18 cellular contexts compared by ENCODE assay signal in genomic region chr6:35967059-35967769, GRCh38. TPM values are rescaled to one million over a fixed set of nuclear protein-coding genes. Genes with fewer than 3 reads are reported as not detected.
A peak's percentile ranks its signal among the peaks of the same experiment; 100 is the strongest.
DNase-seq lines count a peak whose midpoint lies in the region; ATAC-seq and TF ChIP-seq lines count a peak whose summit lies in the region.
"Had no signal": no experiment of that assay in that cellular context is flagged by ENCODE, and none has a peak within 500 bp of the region (broad histone marks: within the 10 kb centered on the region; RNA-seq: fewer than 3 reads in every experiment).

No MANE protein-coding gene starts in this region.

- H3K27me3 Mint-ChIP-seq in nephron (ENCODE audit: low read depth) = no peaks in the 10 kb centered on the region
- H3K27me3 Mint-ChIP-seq: IgD-negative memory B cell had no signal

- DNase-seq in DMS53 (lab: John Stamatoyannopoulos, UW) = peak; percentile 84
- DNase-seq in NCI-H146 treated with DMSO at 0.1 percent for 48 hours (lab: John Stamatoyannopoulos, UW; ENCODE audit: unreplicated experiment) = peak; percentile 95
- peak; percentile 82 for DNase-seq in cerebellar cortex (ENCODE audit: low spot score)
- no peak for DNase-seq in left ventricle myocardium inferior
- no peak for DNase-seq in NCI-H1092 (lab: John Stamatoyannopoulos, UW)
- DNase-seq: activated naive CD4-positive, alpha-beta T cell treated with anti-CD3 and anti-CD28 coated beads, Interleukin-2, amount 50 U/mL, for 16 hours; activated T-cell treated with anti-CD3 and anti-CD28 coated beads, Interleukin-2, amount 50 U/mL, for 24 hours; BE2C; DMS79 treated with DMSO at 0.1 percent for 48 hours; glutamatergic neuron; midbrain; SK-N-SH had no signal

- no peak overlapping the region for H3K27ac ChIP-seq in left ventricle myocardium inferior (replicated peaks)

- intact Hi-C loops in left ventricle myocardium inferior (cut with micrococcal nuclease) = no loop called here

- no peaks in the 10 kb centered on the region for H3K36me3 ChIP-seq in left ventricle myocardium inferior
- H3K36me3 ChIP-seq: BE2C had no signal

- H3K9me3 ChIP-seq in left ventricle myocardium inferior (replicated peaks) = no peaks in the 10 kb centered on the region
- H3K9me3 ChIP-seq: BE2C, SK-N-SH had no signal

- peaks cover 9% of the 10 kb centered on the region for H3K27me3 ChIP-seq in left ventricle myocardium inferior (ENCODE audit: low read depth)
- H3K27me3 ChIP-seq: BE2C had no signal

- no peak for ATAC-seq in HG03039 (IDR thresholded peaks at IDR 0.05; ENCODE audit: unreplicated experiment)
- no peak for ATAC-seq in HG03095 (IDR thresholded peaks at IDR 0.05; ENCODE audit: unreplicated experiment)

- no peaks in the 10 kb centered on the region for H3K9me3 Mint-ChIP-seq in nephron
- H3K9me3 Mint-ChIP-seq: activated T-cell treated with anti-CD3 and anti-CD28 coated beads, Interleukin-2, amount 50 U/mL, for 24 hours; IgD-negative memory B cell had no signal

- no peaks in the 10 kb centered on the region for H3K4me1 ChIP-seq in left ventricle myocardium inferior
- H3K4me1 ChIP-seq: BE2C had no signal

- no peaks in the 10 kb centered on the region for H3K36me3 Mint-ChIP-seq in nephron (ENCODE audit: low read depth)

- H3K27ac Mint-ChIP-seq in nephron = peak overlapping the region; percentile 8 to 19 (median 14)
- H3K27ac Mint-ChIP-seq: activated T-cell treated with anti-CD3 and anti-CD28 coated beads, Interleukin-2, amount 50 U/mL, for 24 hours; IgD-negative memory B cell had no signal

- peaks cover 19% of the 10 kb centered on the region for H3K4me1 Mint-ChIP-seq in nephron

- TF ChIP-seq CTCF in nephron (IDR thresholded peaks at IDR 0.05; ENCODE audit: unreplicated experiment in 3 of 3) = no peak
- TF ChIP-seq CTCF in left ventricle myocardium inferior (IDR thresholded peaks at IDR 0.05; ENCODE audit: borderline replicate concordance) = no peak

- no peak overlapping the region for H3K4me3 Mint-ChIP-seq in nephron
- H3K4me3 Mint-ChIP-seq: activated T-cell treated with anti-CD3 and anti-CD28 coated beads, Interleukin-2, amount 50 U/mL, for 24 hours; IgD-negative memory B cell had no signal

- H3K4me3 ChIP-seq in left ventricle myocardium inferior = no peak overlapping the region
- H3K4me3 ChIP-seq: smooth muscle cell had no signal

RNA-seq across cellular contexts. Expression of gene SRPK1, which starts 46.3 kb away (rescaled TPM):
- 18.4 TPM for total RNA-seq in left ventricle myocardium inferior

RNA-seq across cellular contexts. Expression of gene SLC26A8, which starts 57.2 kb away (rescaled TPM):
- not detected for total RNA-seq in left ventricle myocardium inferior
- total RNA-seq: dermis microvascular lymphatic vessel endothelial cell, smooth muscle cell had no signal

Comparison
In these comparisons a context has a peak if more than half of its experiments do, and no peak if none do; other contexts are left out.
1. DNase-seq: peak in DMS53 (single experiment), NCI-H146 treated with DMSO at 0.1 percent for 48 hours (single experiment) and cerebellar cortex (single experiment); none in left ventricle myocardium inferior (single experiment) and NCI-H1092 (single experiment).